17 cellular contexts compared by ENCODE assay signal in the genomic region with DNA sequence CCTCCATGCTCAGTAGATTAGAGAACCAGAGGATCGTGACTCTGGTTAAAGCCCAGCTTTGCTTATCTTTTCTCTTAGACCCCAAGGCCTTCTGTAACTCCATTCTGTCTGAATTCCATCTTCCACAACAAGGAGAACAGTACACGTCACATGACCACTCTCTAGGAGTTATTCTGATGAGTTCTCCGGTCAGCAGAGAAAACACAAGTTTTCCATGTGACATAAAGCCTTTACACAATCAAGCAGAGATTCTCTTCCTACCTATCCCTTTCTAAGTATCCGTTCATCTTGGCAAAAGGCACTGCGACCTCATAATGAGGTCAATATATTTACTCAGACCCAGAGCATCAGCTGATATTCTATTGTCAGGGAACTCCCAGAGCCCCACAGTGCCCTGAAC.
"Had no signal": no experiment of that assay in that cellular context is flagged by ENCODE, and none has a peak within 500 bp of the region (broad histone marks: within the 10 kb centered on the region; RNA-seq: fewer than 3 reads in every experiment).

No MANE protein-coding gene starts in this region.

- ATAC-seq: effector memory CD8-positive, alpha-beta T cell; natural killer cell; pancreas; right lobe of liver; stimulated activated naive B cell treated with anti-CD40 and anti-IgM and Interleukin-4, amounts not matched to agents 10 μg/mL and 1 μg/mL and 100 μg/mL, for 72 hours; stimulated activated naive CD8-positive, alpha-beta T cell treated with anti-CD3 and anti-CD28 coated beads, Interleukin-15, amount 100 ng/mL, for 72 hours had no signal

- H3K27ac ChIP-seq: cardiac muscle cell, pancreas, prostate gland, right lobe of liver had no signal

- H3K36me3 ChIP-seq: cardiac muscle cell, pancreas, prostate gland, right lobe of liver had no signal

- H3K4me3 ChIP-seq: cardiac muscle cell, pancreas, prostate gland, right lobe of liver had no signal

- DNase-seq: effector memory CD8-positive, alpha-beta T cell; head of caudate nucleus; hippocampal formation; kidney glomerular epithelial cell; mammary epithelial cell; natural killer cell; nucleus accumbens; pancreas; retina; right lobe of liver; stimulated activated CD4-positive, alpha-beta T cell treated with anti-CD3 and anti-CD28 coated beads, Interleukin-2, amount 100 ng/mL, for 24 hours; stimulated activated CD4-positive, alpha-beta T cell treated with anti-CD3 and anti-CD28 coated beads, Interleukin-4, amount 100 ng/mL, for 4 hours; stimulated activated naive B cell treated with anti-CD40 and anti-IgM and Interleukin-4, amounts not matched to agents 10 μg/mL and 1 μg/mL and 100 μg/mL, for 72 hours; stimulated activated naive CD8-positive, alpha-beta T cell treated with anti-CD3 and anti-CD28 coated beads, Interleukin-15, amount 100 ng/mL, for 72 hours; trophoblast cell had no signal

- H3K27me3 ChIP-seq: cardiac muscle cell, pancreas, right lobe of liver had no signal

- H3K9me3 ChIP-seq: pancreas, prostate gland, right lobe of liver had no signal

- H3K4me1 ChIP-seq: pancreas, prostate gland, right lobe of liver had no signal
